Comparison of ENCODE assay signal across 12 cellular contexts in the genomic region with DNA sequence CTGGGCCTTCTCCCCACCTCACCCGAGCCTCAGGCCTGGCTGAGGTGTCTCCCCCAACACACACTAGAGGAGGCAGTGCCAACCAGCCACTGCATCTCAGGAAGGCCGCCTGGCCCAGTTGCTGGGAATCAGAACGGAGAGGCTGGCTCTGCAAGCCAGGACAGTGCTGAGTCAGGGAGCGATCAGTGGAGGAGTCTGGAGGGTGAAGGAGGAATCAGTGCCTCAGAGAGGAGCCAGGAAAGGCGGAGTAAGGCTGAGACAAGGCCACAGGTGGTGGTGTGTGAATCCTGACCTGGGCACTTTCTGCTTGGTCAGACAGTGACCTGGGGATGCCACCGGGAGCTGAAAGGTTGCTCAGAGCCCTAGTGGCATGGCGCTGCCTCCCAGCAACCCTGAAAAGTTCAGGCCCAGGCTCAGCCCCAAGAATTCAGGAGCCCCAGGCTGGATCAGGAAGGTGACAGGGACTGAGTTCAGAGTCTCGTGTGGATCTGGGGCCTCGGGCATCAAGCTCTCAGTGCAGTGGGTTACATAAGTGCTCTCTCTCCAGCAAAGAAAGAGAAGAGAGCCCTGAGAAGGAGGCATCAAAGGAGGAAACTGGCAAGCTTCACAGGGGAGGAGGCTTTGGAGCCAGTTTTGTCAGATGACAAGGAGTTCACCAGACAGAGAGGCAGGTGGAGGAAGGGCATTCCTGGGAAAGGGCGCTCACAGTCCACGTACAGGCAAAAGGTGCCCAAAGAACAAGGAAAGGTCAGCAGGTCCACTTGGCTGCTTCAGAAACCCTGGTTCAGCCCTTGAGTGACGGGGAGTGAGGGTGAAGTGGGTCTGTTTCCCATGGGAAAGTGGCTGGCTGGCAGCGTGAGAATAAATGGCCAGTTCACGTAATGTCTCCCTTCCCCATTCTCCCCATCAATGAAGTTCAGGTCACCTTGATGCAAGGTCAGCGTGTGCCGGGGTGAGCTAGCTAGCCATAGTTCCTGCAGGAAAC.
DNase-seq lines count a peak whose midpoint lies in the region; ATAC-seq and TF ChIP-seq lines count a peak whose summit lies in the region.
"Had no signal": no experiment of that assay in that cellular context is flagged by ENCODE, and none has a peak within 500 bp of the region (broad histone marks: within the 10 kb centered on the region; RNA-seq: fewer than 3 reads in every experiment).

No MANE protein-coding gene starts in this region.

- peak overlapping the region; percentile 29 for H3K27ac Mint-ChIP-seq in Caco-2 (ENCODE audit: unreplicated experiment)
- peak overlapping the region; percentile 68 for H3K27ac Mint-ChIP-seq in progenitor cell of endocrine pancreas
- H3K27ac Mint-ChIP-seq: naive thymus-derived CD4-positive, alpha-beta T cell had no signal

- POLR2A ChIA-PET in Caco-2 (lab: Charles Lee): no interaction called here

- H3K27me3 ChIP-seq in Caco-2 (replicated peaks; ENCODE audit: control insufficient read depth, insufficient read depth, low read length): no peaks in the 10 kb centered on the region

- CTCF ChIA-PET in Caco-2 (lab: Charles Lee): no interaction called here

- H3K9me3 ChIP-seq in Caco-2: 0 out of 2 replicates have a peak, but pooled peaks cover 4% of the 10 kb centered on the region

- H3K4me3 ChIP-seq in Caco-2 (ENCODE audit: low read depth, low read length) (no peak overlapping the region), fibroblast of mammary gland (ENCODE audit: control insufficient read depth, low read depth, low read length) (no peak overlapping the region)

- H3K36me3 Mint-ChIP-seq in Caco-2 (ENCODE audit: insufficient read depth, unreplicated experiment) (no peaks in the 10 kb centered on the region), progenitor cell of endocrine pancreas (ENCODE audit: insufficient read depth) (no peaks in the 10 kb centered on the region)
- H3K36me3 Mint-ChIP-seq in activated T-cell treated with anti-CD3 and anti-CD28 coated beads, Interleukin-2, amount 50 U/mL, for 4 hours (ENCODE audit: insufficient read depth): no peaks in the 10 kb centered on the region

- no peak for ATAC-seq in activated T-cell treated with anti-CD3 and anti-CD28 coated beads, Interleukin-2, amount 50 U/mL, for 4 hours
- ATAC-seq: naive thymus-derived CD4-positive, alpha-beta T cell had no signal

- BruUV-seq in Caco-2 (replicated peaks; lab: Mats Ljungman, UMichigan): no TSS peak

- no peaks in the 10 kb centered on the region for H3K36me3 ChIP-seq in Caco-2 (ENCODE audit: control insufficient read depth, insufficient read depth, low read length)

- H3K9me3 Mint-ChIP-seq in Caco-2 (ENCODE audit: unreplicated experiment): no peaks in the 10 kb centered on the region
- H3K9me3 Mint-ChIP-seq in progenitor cell of endocrine pancreas (ENCODE audit: low read depth): peaks cover 7% of the 10 kb centered on the region
- H3K9me3 Mint-ChIP-seq in activated T-cell treated with anti-CD3 and anti-CD28 coated beads, Interleukin-2, amount 50 U/mL, for 4 hours: peaks cover 1% of the 10 kb centered on the region

- no peaks in the 10 kb centered on the region for H3K4me1 ChIP-seq in Caco-2

- no peaks in the 10 kb centered on the region for H3K27me3 Mint-ChIP-seq in Caco-2 (ENCODE audit: insufficient read depth, unreplicated experiment)
- peaks cover 4% of the 10 kb centered on the region for H3K27me3 Mint-ChIP-seq in progenitor cell of endocrine pancreas
- no peaks in the 10 kb centered on the region for H3K27me3 Mint-ChIP-seq in activated T-cell treated with anti-CD3 and anti-CD28 coated beads, Interleukin-2, amount 50 U/mL, for 4 hours (ENCODE audit: low read depth)
- H3K27me3 Mint-ChIP-seq: naive thymus-derived CD4-positive, alpha-beta T cell had no signal

- DNase-seq in Caco-2: no peak
- DNase-seq in RPMI7951 (ENCODE audit: low read depth): peak; percentile 38
- peak; percentile 75 for DNase-seq in fibroblast of mammary gland (ENCODE audit: low read depth)
- DNase-seq in progenitor cell of endocrine pancreas (ENCODE audit: low spot score, unreplicated experiment): no peak
- no peak for DNase-seq in HK-2 (ENCODE audit: unreplicated experiment)
- DNase-seq in stimulated activated CD4-positive, alpha-beta T cell treated with anti-CD3 and anti-CD28 coated beads, Interleukin-12 subunit alpha, Interleukin-12 subunit beta, amount 100 ng/mL, for 4 hours: no peak
- DNase-seq in NCI-H2227 (lab: John Stamatoyannopoulos, UW; ENCODE audit: unreplicated experiment): no peak
- no peak for DNase-seq in activated T-cell treated with anti-CD3 and anti-CD28 coated beads, Interleukin-2, amount 50 U/mL, for 4 hours
- DNase-seq: activated T-cell treated with anti-CD3 and anti-CD28 coated beads, Interleukin-2, amount 50 U/mL, for 1 hour; dermis blood vessel endothelial cell; naive thymus-derived CD4-positive, alpha-beta T cell; NCI-H1436 had no signal

- H3K4me1 Mint-ChIP-seq in Caco-2 (ENCODE audit: low read depth, unreplicated experiment): peaks cover 9% of the 10 kb centered on the region
- peaks cover 5% of the 10 kb centered on the region for H3K4me1 Mint-ChIP-seq in progenitor cell of endocrine pancreas (ENCODE audit: low read depth)
- H3K4me1 Mint-ChIP-seq in activated T-cell treated with anti-CD3 and anti-CD28 coated beads, Interleukin-2, amount 50 U/mL, for 4 hours (ENCODE audit: low read depth): peaks cover 7% of the 10 kb centered on the region

- TF ChIP-seq CTCF in Caco-2 (IDR thresholded peaks at IDR 0.05; ENCODE audit: insufficient read depth in 1 of 2, low read depth in 1 of 2, low read length in 1 of 2, severe bottlenecking in 1 of 2, unreplicated experiment in 1 of 2) (no peak), fibroblast of mammary gland (conservative IDR thresholded peaks at IDR 0.05; ENCODE audit: control insufficient read depth, insufficient read depth, low read depth, low read length) (no peak), progenitor cell of endocrine pancreas (IDR thresholded peaks at IDR 0.05; ENCODE audit: unreplicated experiment) (no peak)

- H3K4me3 Mint-ChIP-seq in Caco-2 (ENCODE audit: unreplicated experiment): no peak overlapping the region
- H3K4me3 Mint-ChIP-seq in progenitor cell of endocrine pancreas (ENCODE audit: low read depth): no peak overlapping the region
- no peak overlapping the region for H3K4me3 Mint-ChIP-seq in activated T-cell treated with anti-CD3 and anti-CD28 coated beads, Interleukin-2, amount 50 U/mL, for 4 hours
- H3K4me3 Mint-ChIP-seq: naive thymus-derived CD4-positive, alpha-beta T cell had no signal

- intact Hi-C loops in Caco-2 (cut with micrococcal nuclease; ENCODE audit: unreplicated experiment): no loop called here

Comparison
In these comparisons a context has a peak if more than half of its experiments do, and no peak if none do; other contexts are left out.
1. DNase-seq: peak in RPMI7951 (single experiment) and fibroblast of mammary gland (single experiment); none in Caco-2 (0 of 2), progenitor cell of endocrine pancreas (single experiment), HK-2 (single experiment), stimulated activated CD4-positive, alpha-beta T cell treated with anti-CD3 and anti-CD28 coated beads, Interleukin-12 subunit alpha, Interleukin-12 subunit beta, amount 100 ng/mL, for 4 hours (single experiment), NCI-H2227 (single experiment) and activated T-cell treated with anti-CD3 and anti-CD28 coated beads, Interleukin-2, amount 50 U/mL, for 4 hours (single experiment).